Comparison of ENCODE assay signal across 8 cellular contexts in the genomic region with DNA sequence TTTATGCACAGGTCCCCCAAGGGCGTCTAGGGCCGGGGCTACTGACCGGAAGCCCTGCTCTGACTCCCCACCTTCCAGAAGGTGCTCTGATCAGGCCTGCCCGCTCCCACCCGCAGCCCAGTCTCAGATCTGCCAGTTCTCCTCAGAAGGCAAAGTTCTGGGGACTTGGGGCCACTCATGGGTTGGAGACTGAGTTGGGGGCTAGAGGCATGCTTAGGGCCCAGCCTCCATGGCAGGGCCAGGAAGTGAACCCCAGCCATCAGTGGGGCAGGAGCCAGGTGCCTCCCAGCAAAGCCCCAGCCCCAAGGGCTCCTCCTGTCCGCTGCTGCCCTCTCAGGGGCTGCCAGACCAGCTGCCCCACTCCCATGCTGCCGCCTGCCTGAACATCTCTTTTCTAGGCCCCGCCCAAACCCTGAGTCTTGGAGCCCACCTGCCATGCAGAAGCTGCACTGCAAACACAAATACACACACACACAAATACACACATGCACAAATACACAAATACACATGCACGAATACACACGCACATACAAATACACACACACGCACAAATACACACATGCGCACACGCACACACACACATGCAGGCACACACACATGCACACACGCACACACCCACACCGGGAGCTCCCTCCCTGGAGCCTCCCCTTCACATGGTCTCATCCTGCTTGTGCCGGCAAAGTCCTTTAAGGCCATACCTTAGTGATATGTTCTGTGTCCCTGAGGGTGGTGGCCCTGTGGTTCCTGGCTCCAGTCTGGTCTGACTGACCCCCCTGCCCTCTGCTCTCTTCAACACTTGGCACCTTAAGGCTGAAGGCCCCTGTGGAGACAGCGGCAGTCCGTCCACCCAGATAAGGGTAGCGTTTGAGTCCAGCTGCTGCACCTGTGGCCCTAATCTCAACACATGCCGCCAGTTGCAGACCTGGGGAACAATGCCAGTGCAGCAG. TPM values are rescaled to one million over a fixed set of nuclear protein-coding genes. Genes with fewer than 3 reads are reported as not detected.
DNase-seq lines count a peak whose midpoint lies in the region; ATAC-seq and TF ChIP-seq lines count a peak whose summit lies in the region.

No MANE protein-coding gene starts in this region.

- no peaks in the 10 kb centered on the region for H3K9me3 Mint-ChIP-seq in stimulated activated naive CD8-positive, alpha-beta T cell treated with anti-CD3 and anti-CD28 coated beads, Interleukin-15, Interleukin-2, amounts not matched to agents 100 ng/mL and 50 ng/mL, for 24 hours
- no peaks in the 10 kb centered on the region for H3K9me3 Mint-ChIP-seq in activated T-helper 17 cell treated with anti-CD3 and anti-CD28 coated beads, Interleukin-2, amount 50 U/mL, for 72 hours

- H3K36me3 Mint-ChIP-seq in stimulated activated naive CD8-positive, alpha-beta T cell treated with anti-CD3 and anti-CD28 coated beads, Interleukin-15, Interleukin-2, amounts not matched to agents 100 ng/mL and 50 ng/mL, for 24 hours (ENCODE audit: low read depth) = no peaks in the 10 kb centered on the region
- no peaks in the 10 kb centered on the region for H3K36me3 Mint-ChIP-seq in activated T-helper 17 cell treated with anti-CD3 and anti-CD28 coated beads, Interleukin-2, amount 50 U/mL, for 72 hours (ENCODE audit: low read depth)

- ATAC-seq in stimulated activated naive CD8-positive, alpha-beta T cell treated with anti-CD3 and anti-CD28 coated beads, Interleukin-15, Interleukin-2, amounts not matched to agents 100 U/mL and 50 U/mL, for 24 hours = no peak
- no peak for ATAC-seq in activated T-helper 17 cell treated with anti-CD3 and anti-CD28 coated beads, Interleukin-2, amount 50 U/mL, for 72 hours (replicated peaks)
- no peak for ATAC-seq in GM19397 (IDR thresholded peaks at IDR 0.05; ENCODE audit: unreplicated experiment)
- no peak for ATAC-seq in HG03342 (IDR thresholded peaks at IDR 0.05; ENCODE audit: unreplicated experiment)
- ATAC-seq in HG03159 (IDR thresholded peaks at IDR 0.05; ENCODE audit: unreplicated experiment) = no peak

- H3K27me3 Mint-ChIP-seq in stimulated activated naive CD8-positive, alpha-beta T cell treated with anti-CD3 and anti-CD28 coated beads, Interleukin-15, Interleukin-2, amounts not matched to agents 100 ng/mL and 50 ng/mL, for 24 hours = peaks cover 7% of the 10 kb centered on the region
- no peaks in the 10 kb centered on the region for H3K27me3 Mint-ChIP-seq in activated T-helper 17 cell treated with anti-CD3 and anti-CD28 coated beads, Interleukin-2, amount 50 U/mL, for 72 hours

- CTCF ChIA-PET in HEK293T (lab: Yijun Ruan, JAX) = no interaction called here

- H3K27me3 ChIP-seq in mucosa of rectum (ENCODE audit: control insufficient read depth in 2 of 2, insufficient read depth in 2 of 2, low read length in 2 of 2) = no peaks in the 10 kb centered on the region

- no peak for DNase-seq in stimulated activated naive CD8-positive, alpha-beta T cell treated with anti-CD3 and anti-CD28 coated beads, Interleukin-15, Interleukin-2, amounts not matched to agents 100 U/mL and 50 U/mL, for 24 hours
- no peak for DNase-seq in HEK293T (ENCODE audit: extremely low spot score)

- peak overlapping the region in 1 of 2 donors; percentile 24 for H3K9ac ChIP-seq in mucosa of rectum (ENCODE audit: low read depth in 1 of 2, low read length in 2 of 2)

- no peaks in the 10 kb centered on the region for H3K9me3 ChIP-seq in mucosa of rectum (ENCODE audit: control insufficient read depth in 2 of 2, low read length in 2 of 2)

- peak overlapping the region in 1 of 2 donors; percentile 15 for H3K4me3 ChIP-seq in mucosa of rectum (ENCODE audit: low read length in 2 of 2)

- H3K4me3 Mint-ChIP-seq in stimulated activated naive CD8-positive, alpha-beta T cell treated with anti-CD3 and anti-CD28 coated beads, Interleukin-15, Interleukin-2, amounts not matched to agents 100 ng/mL and 50 ng/mL, for 24 hours = no peak overlapping the region
- H3K4me3 Mint-ChIP-seq in activated T-helper 17 cell treated with anti-CD3 and anti-CD28 coated beads, Interleukin-2, amount 50 U/mL, for 72 hours = peak overlapping the region; percentile 67

- POLR2A ChIA-PET in HEK293T (lab: Yijun Ruan, JAX) = interaction anchor here (1.3 kb wide), 1 partner anchor 59 kb away, joined by 4 read pairs; the partner anchor contains the start of gene KLF13

- H3K27ac ChIP-seq in mucosa of rectum (ENCODE audit: low read depth in 2 of 2, low read length in 2 of 2) = peak overlapping the region; percentile 50 to 97

- H3K27ac Mint-ChIP-seq in stimulated activated naive CD8-positive, alpha-beta T cell treated with anti-CD3 and anti-CD28 coated beads, Interleukin-15, Interleukin-2, amounts not matched to agents 100 ng/mL and 50 ng/mL, for 24 hours = peak overlapping the region; percentile 8
- no peak overlapping the region for H3K27ac Mint-ChIP-seq in activated T-helper 17 cell treated with anti-CD3 and anti-CD28 coated beads, Interleukin-2, amount 50 U/mL, for 72 hours

- H3K4me1 ChIP-seq in mucosa of rectum (ENCODE audit: control insufficient read depth in 2 of 2, insufficient read depth in 2 of 2, low read length in 2 of 2) = peaks cover 80 to 91% of the 10 kb centered on the region in 2 donors

- no peaks in the 10 kb centered on the region for H3K36me3 ChIP-seq in mucosa of rectum (ENCODE audit: control insufficient read depth in 2 of 2, insufficient read depth in 2 of 2, low read length in 2 of 2)

- peaks cover 69% of the 10 kb centered on the region for H3K4me1 Mint-ChIP-seq in stimulated activated naive CD8-positive, alpha-beta T cell treated with anti-CD3 and anti-CD28 coated beads, Interleukin-15, Interleukin-2, amounts not matched to agents 100 ng/mL and 50 ng/mL, for 24 hours (ENCODE audit: low read depth)
- H3K4me1 Mint-ChIP-seq in activated T-helper 17 cell treated with anti-CD3 and anti-CD28 coated beads, Interleukin-2, amount 50 U/mL, for 72 hours = peaks cover 49% of the 10 kb centered on the region

TF ChIP-seq in HEK293T, 16 proteins besides CTCF, POLR2A, EP300 and RAD21:
- no peak for TF ChIP-seq PKNOX1 (IDR thresholded peaks at IDR 0.05)
- TF ChIP-seq ZNF384 (IDR thresholded peaks at IDR 0.05) = no peak
- no peak for TF ChIP-seq FOXA1 (IDR thresholded peaks at IDR 0.05)
- TF ChIP-seq ELF4 (IDR thresholded peaks at IDR 0.05) = no peak
- TF ChIP-seq SUZ12 (IDR thresholded peaks at IDR 0.05) = no peak
- no peak for TF ChIP-seq ARNT (IDR thresholded peaks at IDR 0.05)
- TF ChIP-seq HDGF (IDR thresholded peaks at IDR 0.05; ENCODE audit: borderline replicate concordance) = no peak
- TF ChIP-seq L3MBTL2 (conservative IDR thresholded peaks at IDR 0.05) = no peak
- no peak for TF ChIP-seq BHLHE40 (IDR thresholded peaks at IDR 0.05; ENCODE audit: borderline replicate concordance)
- no peak for TF ChIP-seq LEF1 (IDR thresholded peaks at IDR 0.05; ENCODE audit: borderline replicate concordance)
- no peak for TF ChIP-seq TARDBP (IDR thresholded peaks at IDR 0.05)
- TF ChIP-seq FOXM1 (IDR thresholded peaks at IDR 0.05; ENCODE audit: borderline replicate concordance) = no peak
- no peak for TF ChIP-seq NFRKB (IDR thresholded peaks at IDR 0.05)
- no peak for TF ChIP-seq SP1 (IDR thresholded peaks at IDR 0.05)
- no peak for TF ChIP-seq CTBP1 (IDR thresholded peaks at IDR 0.05; ENCODE audit: borderline replicate concordance)
- no peak for TF ChIP-seq FOXK2 (IDR thresholded peaks at IDR 0.05)
TF ChIP-seq in HEK293T: peak in this region for 0.

RNA-seq across cellular contexts. Expression of gene KLF13, which starts 59.2 kb away (rescaled TPM):
- total RNA-seq in activated T-helper 17 cell treated with anti-CD3 and anti-CD28 coated beads, Interleukin-2, amount 50 U/mL, for 72 hours = 100 to 1,000 TPM; 101 to 119 TPM
